8 cellular contexts compared by ENCODE assay signal in genomic region chr1:161045749-161046573, GRCh38. TPM values are rescaled to one million over a fixed set of nuclear protein-coding genes. Genes with fewer than 3 reads are reported as not detected.
A peak's percentile ranks its signal among the peaks of the same experiment; 100 is the strongest.
DNase-seq lines count a peak whose midpoint lies in the region; ATAC-seq and TF ChIP-seq lines count a peak whose summit lies in the region.

Gene USF1 (minus strand): TSS chr1:161045977. CDS start chr1:161043275, 2,702 bp downstream.

- TF ChIP-seq POLR2A in right lobe of liver (IDR thresholded peaks at IDR 0.05) = peak; percentile 68

- ATAC-seq in GM19397 (IDR thresholded peaks at IDR 0.05; ENCODE audit: unreplicated experiment) = peak; percentile 73
- peak; percentile 43 for ATAC-seq in HG03571 (IDR thresholded peaks at IDR 0.05; ENCODE audit: unreplicated experiment)
- peak; percentile 91 to 92 (median 92) for ATAC-seq in right lobe of liver

- WGBS in right lobe of liver (ENCODE audit: insufficient coverage, low coverage, low lambda C conversion rate, missing lambda C conversion rate) = under 1% methylated on average over 29 of the region's 29 CpGs

- H3K36me3 ChIP-seq in right lobe of liver = peaks cover 0 to 25% (median 11%) of the 10 kb centered on the region in 4 donors

- H3K27me3 ChIP-seq in dorsolateral prefrontal cortex = no peaks in the 10 kb centered on the region
- H3K27me3 ChIP-seq in right lobe of liver = no peaks in the 10 kb centered on the region

- DNase-seq in NCI-H82 (lab: John Stamatoyannopoulos, UW) = peak; percentile 99
- DNase-seq in activated CD4-positive, alpha-beta T cell treated with anti-CD3 and anti-CD28 coated beads, Interleukin-2, amount 50 U/mL, for 48 hours = peak; percentile 91 to 94
- peak; percentile 84 to 94 (median 92) for DNase-seq in dorsolateral prefrontal cortex
- peak; percentile 90 to 93 (median 93) for DNase-seq in right lobe of liver
- DNase-seq in stimulated activated CD4-positive, alpha-beta T cell treated with anti-CD3 and anti-CD28 coated beads, Interleukin-4, amount 100 ng/mL, for 4 hours = peak; percentile 84 to 91

- H3K9me3 ChIP-seq in right lobe of liver = no peaks in the 10 kb centered on the region

- intact Hi-C loops in dorsolateral prefrontal cortex (cut with DNase I) = loop anchor here (5.0 to 10.0 kb wide), 5 partner anchors 51 to 349 kb away; partner anchors contain the start of genes KLHDC9 (in 2 of the 2), UFC1 (in 2 of the 2), DEDD (in 1 of the 2) and USP21 (in 1 of the 2)
- intact Hi-C loops in right lobe of liver (cut with DNase I) = loop anchor here in 1 of 2 donors (10.0 kb wide), 1 partner anchor 51 kb away; no protein-coding TSS in a partner anchor

- no peak for TF ChIP-seq CTCF in C4-2B (conservative IDR thresholded peaks at IDR 0.05)
- TF ChIP-seq CTCF in dorsolateral prefrontal cortex (IDR thresholded peaks at IDR 0.05 in 54 of 56, conservative IDR thresholded peaks at IDR 0.05 in 2 of 56; ENCODE audit: low read depth in 1 of 56, partially characterized antibody in 56 of 56) = peak in 27 of 56 donors; percentile 5 to 53 (median 23)
- TF ChIP-seq CTCF in right lobe of liver (IDR thresholded peaks at IDR 0.05) = peak in 1 of 4 donors; percentile 2

- H3K27ac ChIP-seq in C4-2B (peak within 1 kb of the TSS; percentile 94), dorsolateral prefrontal cortex (peak within 1 kb of the TSS; percentile 88 to 100 (median 98)), right lobe of liver (peak within 1 kb of the TSS; percentile 91 to 96 (median 94))

- H3K4me3 ChIP-seq in dorsolateral prefrontal cortex = peak within 1 kb of the TSS; percentile 62 to 98 (median 92)
- H3K4me3 ChIP-seq in right lobe of liver = peak within 1 kb of the TSS; percentile 83 to 94 (median 93)

- H3K4me1 ChIP-seq in right lobe of liver = peaks cover 0 to 7% (median 4%) of the 10 kb centered on the region in 4 donors

RNA-seq across cellular contexts. Expression of gene USF1, which starts in this region (rescaled TPM):
- 10 to 100 TPM; 46.0 to 87.0 (median 63.2) TPM for total RNA-seq in dorsolateral prefrontal cortex
- total RNA-seq in right lobe of liver = 10 to 100 TPM; 25.5 to 34.3 (median 28.1) TPM

Comparison
In these comparisons a context has a peak if more than half of its experiments do, and no peak if none do; other contexts are left out.
1. Peak in every context shown above with its lines: DNase-seq, ATAC-seq, H3K4me3 ChIP-seq and H3K27ac ChIP-seq.